ENCODE assay signal across 19 cellular contexts in genomic region chr6:73802366-73802765, GRCh38.
"Had no signal": no experiment of that assay in that cellular context is flagged by ENCODE, and none has a peak within 500 bp of the region (broad histone marks: within the 10 kb centered on the region; RNA-seq: fewer than 3 reads in every experiment).

No MANE protein-coding gene starts in this region.

- H3K36me3 ChIP-seq: prostate gland, right atrium auricular region, transverse colon, uterus had no signal

- H3K4me1 ChIP-seq: prostate gland had no signal

- H3K9me3 ChIP-seq: mucosa of descending colon, prostate gland, right atrium auricular region, suprapubic skin, transverse colon, uterus had no signal

- H3K27ac Mint-ChIP-seq: activated naive CD4-positive, alpha-beta T cell treated with anti-CD3 and anti-CD28 coated beads, Interleukin-2, amount 50 U/mL, for 24 hours; activated T-cell treated with anti-CD3 and anti-CD28 coated beads, Interleukin-2, amount 50 U/mL, for 72 hours; endodermal cell; memory B cell; naive B cell; stimulated activated naive CD8-positive, alpha-beta T cell treated with anti-CD3 and anti-CD28 coated beads, Interleukin-15, amount 100 ng/mL, for 72 hours had no signal

- ATAC-seq: activated CD4-positive, CD25-positive, alpha-beta regulatory T cell treated with anti-CD3 and anti-CD28 coated beads, Interleukin-2, amount 50 U/mL, for 24 hours; activated T-cell treated with anti-CD3 and anti-CD28 coated beads, Interleukin-2, amount 50 U/mL, for 72 hours; mucosa of descending colon; stimulated activated naive CD8-positive, alpha-beta T cell treated with anti-CD3 and anti-CD28 coated beads, Interleukin-15, amount 100 ng/mL, for 72 hours had no signal

- H3K4me1 Mint-ChIP-seq: activated naive CD4-positive, alpha-beta T cell treated with anti-CD3 and anti-CD28 coated beads, Interleukin-2, amount 50 U/mL, for 24 hours; memory B cell; naive B cell; neural crest cell had no signal

- H3K36me3 Mint-ChIP-seq: memory B cell, naive B cell had no signal

- H3K27me3 Mint-ChIP-seq: activated naive CD4-positive, alpha-beta T cell treated with anti-CD3 and anti-CD28 coated beads, Interleukin-2, amount 50 U/mL, for 24 hours; naive B cell; stimulated activated naive CD8-positive, alpha-beta T cell treated with anti-CD3 and anti-CD28 coated beads, Interleukin-15, amount 100 ng/mL, for 72 hours had no signal

- H3K4me3 Mint-ChIP-seq: activated naive CD4-positive, alpha-beta T cell treated with anti-CD3 and anti-CD28 coated beads, Interleukin-2, amount 50 U/mL, for 24 hours; activated T-cell treated with anti-CD3 and anti-CD28 coated beads, Interleukin-2, amount 50 U/mL, for 72 hours; endodermal cell; memory B cell; naive B cell; neural crest cell; stimulated activated naive CD8-positive, alpha-beta T cell treated with anti-CD3 and anti-CD28 coated beads, Interleukin-15, amount 100 ng/mL, for 72 hours had no signal

- H3K9me3 Mint-ChIP-seq: activated naive CD4-positive, alpha-beta T cell treated with anti-CD3 and anti-CD28 coated beads, Interleukin-2, amount 50 U/mL, for 24 hours; activated T-cell treated with anti-CD3 and anti-CD28 coated beads, Interleukin-2, amount 50 U/mL, for 72 hours; memory B cell; stimulated activated naive CD8-positive, alpha-beta T cell treated with anti-CD3 and anti-CD28 coated beads, Interleukin-15, amount 100 ng/mL, for 72 hours had no signal

- DNase-seq: activated CD4-positive, alpha-beta T cell treated with anti-CD3 and anti-CD28 coated beads, Interleukin-2, amount 50 U/mL, for 1 hour; activated CD8-positive, alpha-beta memory T cell treated with anti-CD3 and anti-CD28 coated beads, Interleukin-2, amount 50 U/mL, for 4 hours; activated gamma-delta T cell; activated T-cell treated with anti-CD3 and anti-CD28 coated beads, Interleukin-2, amount 50 U/mL, for 72 hours; amniotic stem cell; endodermal cell; mucosa of descending colon; naive B cell; stimulated activated naive CD8-positive, alpha-beta T cell treated with anti-CD3 and anti-CD28 coated beads, Interleukin-15, amount 100 ng/mL, for 72 hours; T1000; transverse colon; uterus had no signal

- H3K27me3 ChIP-seq: right atrium auricular region, suprapubic skin, transverse colon, uterus had no signal

- H3K27ac ChIP-seq: prostate gland, right atrium auricular region, suprapubic skin, transverse colon had no signal

- H3K4me3 ChIP-seq: mucosa of descending colon, prostate gland, right atrium auricular region, suprapubic skin, transverse colon, uterus had no signal
